8 cellular contexts compared by ENCODE assay signal in genomic region chr1:155001438-155001687, GRCh38. TPM values are rescaled to one million over a fixed set of nuclear protein-coding genes. Genes with fewer than 3 reads are reported as not detected.
DNase-seq lines count a peak whose midpoint lies in the region; ATAC-seq and TF ChIP-seq lines count a peak whose summit lies in the region.

No MANE protein-coding gene starts in this region.

- TSS peak; percentile 81 for BruUV-seq in Panc1 (replicated peaks; lab: Mats Ljungman, UMichigan)

- H3K27me3 ChIP-seq in Panc1 (ENCODE audit: control insufficient read depth, insufficient read depth, low read length) (no peaks in the 10 kb centered on the region), esophagus squamous epithelium (no peaks in the 10 kb centered on the region), rectal smooth muscle tissue (ENCODE audit: control insufficient read depth, insufficient read depth, low read length) (no peaks in the 10 kb centered on the region)

- TF ChIP-seq POLR2A in esophagus squamous epithelium (IDR thresholded peaks at IDR 0.05), result no peak

- DNase-seq in Panc1 (ENCODE audit: low read depth, low spot score) (no peak), esophagus squamous epithelium (lab: John Stamatoyannopoulos, UW) (no peak), NCI-H446 (lab: John Stamatoyannopoulos, UW) (no peak), COLO829 (ENCODE audit: low spot score) (no peak)
- DNase-seq in stimulated activated CD4-positive, alpha-beta T cell treated with anti-CD3 and anti-CD28 coated beads, Interleukin-4, amount 100 ng/mL, for 24 hours, result no peak

- peaks cover 3% of the 10 kb centered on the region; the same call in 1 of the 2 replicates for H3K36me3 ChIP-seq in Panc1 (ENCODE audit: control insufficient read depth, insufficient read depth, low read length)
- H3K36me3 ChIP-seq in esophagus squamous epithelium, result peaks cover 0 to 6% (median 0%) of the 10 kb centered on the region in 3 donors
- peaks cover 2% of the 10 kb centered on the region for H3K36me3 ChIP-seq in rectal smooth muscle tissue (ENCODE audit: control insufficient read depth, insufficient read depth, low read length)

- TF ChIP-seq CTCF in Panc1 (IDR thresholded peaks at IDR 0.05) (no peak), esophagus squamous epithelium (IDR thresholded peaks at IDR 0.05) (no peak)

- peaks cover 29% of the 10 kb centered on the region for H3K4me1 ChIP-seq in Panc1 (ENCODE audit: control insufficient read depth, insufficient read depth, low read length)
- H3K4me1 ChIP-seq in esophagus squamous epithelium, result peaks cover 38 to 56% (median 48%) of the 10 kb centered on the region in 3 donors
- peaks cover 28% of the 10 kb centered on the region for H3K4me1 ChIP-seq in rectal smooth muscle tissue (ENCODE audit: control insufficient read depth, insufficient read depth, low read length)

- CTCF ChIA-PET in Panc1 (lab: Charles Lee), result interaction anchor here (0.7 to 1.8 kb wide), 2 partner anchors 16 to 165 kb away, joined by 3 to 6 read pairs; no protein-coding TSS in a partner anchor

- H3K27ac ChIP-seq in Panc1 (ENCODE audit: low read length) (peak overlapping the region; percentile 94), esophagus squamous epithelium (peak overlapping the region; percentile 97 to 99 (median 98)), rectal smooth muscle tissue (ENCODE audit: low read depth, low read length) (peak overlapping the region; percentile 96)

- H3K4me3 ChIP-seq in Panc1 (ENCODE audit: low read depth in 2 of 2, low read length in 2 of 2) (peak overlapping the region; percentile 69 to 74), esophagus squamous epithelium (peak overlapping the region; percentile 77 to 96 (median 86)), rectal smooth muscle tissue (ENCODE audit: low read length) (peak overlapping the region; percentile 88)

- peak overlapping the region; percentile 85 for H3K9ac ChIP-seq in rectal smooth muscle tissue (ENCODE audit: low read length)

- WGBS in esophagus squamous epithelium, 2 donors, result 0% methylated on average over 4 to 5 of the region's 12 CpGs

- ATAC-seq in GM21576 (IDR thresholded peaks at IDR 0.05; ENCODE audit: unreplicated experiment), result peak; percentile 3
- ATAC-seq in Panc1, result no peak; the same call in 1 of the 2 replicates
- ATAC-seq in HG03342 (IDR thresholded peaks at IDR 0.05; ENCODE audit: unreplicated experiment), result no peak

- POLR2A ChIA-PET in Panc1 (lab: Charles Lee), result interaction anchor here (0.7 kb wide), 1 partner anchor 27 kb away, joined by 3 read pairs; the partner anchor contains the start of gene CKS1B

- H3K9me3 ChIP-seq in Panc1 (ENCODE audit: control insufficient read depth, insufficient read depth, low read depth, low read length) (no peaks in the 10 kb centered on the region), esophagus squamous epithelium (no peaks in the 10 kb centered on the region)

- in situ Hi-C loops in Panc1 (cut with HindIII; ENCODE audit: low pct_unique_long_range_greater_than_20kb, low sequenced_read_pairs), result no loop called here

- intact Hi-C loops in Panc1 (cut with micrococcal nuclease; ENCODE audit: unreplicated experiment), result loop anchor here (5.0 kb wide), 1 partner anchor 274 kb away; no protein-coding TSS in a partner anchor
- intact Hi-C loops in esophagus squamous epithelium (cut with DNase I), result no loop called here

RNA-seq across cellular contexts. Expression of gene ZBTB7B, which starts 1.2 kb away (rescaled TPM):
- total RNA-seq in Panc1 (2021; ENCODE audit: unreplicated experiment) (55.8 TPM), esophagus squamous epithelium (100 to 1,000 TPM; 101 to 220 (median 113) TPM)
- polyA plus RNA-seq in Panc1 (2012; ENCODE audit: insufficient read length), result 51.5 TPM

RNA-seq across cellular contexts. Expression of gene LENEP, which starts 8.0 kb away (rescaled TPM):
- 0.67 TPM for total RNA-seq in Panc1 (2021; ENCODE audit: unreplicated experiment)
- not detected for polyA plus RNA-seq in Panc1 (2012; ENCODE audit: insufficient read length)
- total RNA-seq in esophagus squamous epithelium, result not detected

RNA-seq across cellular contexts. Expression of gene FLAD1, which starts 18.2 kb away (rescaled TPM):
- total RNA-seq in Panc1 (2021; ENCODE audit: unreplicated experiment) (72.8 TPM), esophagus squamous epithelium (10 to 100 TPM; 21.5 to 30.9 (median 29.5) TPM)
- 61.9 TPM for polyA plus RNA-seq in Panc1 (2012; ENCODE audit: insufficient read length)

RNA-seq across cellular contexts. Expression of gene CKS1B, which starts 26.9 kb away (rescaled TPM):
- 212 TPM for total RNA-seq in Panc1 (2021; ENCODE audit: unreplicated experiment)
- 156 TPM for polyA plus RNA-seq in Panc1 (2012; ENCODE audit: insufficient read length)
- total RNA-seq in esophagus squamous epithelium, result 10 to 100 TPM; 34.9 to 72.8 (median 55.3) TPM

RNA-seq across cellular contexts. Expression of gene SHC1, which starts 30.8 kb away (rescaled TPM):
- total RNA-seq in Panc1 (2021; ENCODE audit: unreplicated experiment), result 373 TPM
- 479 TPM for polyA plus RNA-seq in Panc1 (2012; ENCODE audit: insufficient read length)
- total RNA-seq in esophagus squamous epithelium, result 10 to 100 TPM; 37.6 to 80.9 (median 65.8) TPM
